ENCODE assay signal across 27 cellular contexts in the genomic region with DNA sequence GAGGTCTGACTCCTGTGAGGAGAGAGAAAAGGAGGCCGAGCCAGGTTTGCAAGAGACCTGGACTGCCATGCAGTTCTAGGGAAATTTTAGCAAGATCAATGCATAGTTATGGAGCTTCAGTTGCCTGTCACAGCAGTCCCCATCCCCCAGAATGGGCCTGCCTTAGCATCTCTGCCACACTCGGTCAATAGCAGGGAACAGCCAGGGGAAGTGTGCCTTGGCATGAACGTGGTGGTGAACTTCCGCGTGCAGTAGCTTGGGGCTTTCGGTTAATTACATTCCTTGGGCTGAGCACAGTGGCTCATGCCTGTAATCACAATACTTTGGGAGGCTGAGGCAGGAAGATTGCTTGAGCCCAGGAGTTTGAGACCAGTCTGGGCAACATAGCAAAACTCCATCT.
"Had no signal": no experiment of that assay in that cellular context is flagged by ENCODE, and none has a peak within 500 bp of the region (broad histone marks: within the 10 kb centered on the region; RNA-seq: fewer than 3 reads in every experiment).

No MANE protein-coding gene starts in this region.

- H3K27ac Mint-ChIP-seq: effector memory CD8-positive, alpha-beta T cell; immature natural killer cell; natural killer cell; stimulated activated effector memory CD8-positive, alpha-beta T cell treated with anti-CD3 and anti-CD28 coated beads, Interleukin-12 subunit alpha, Interleukin-12 subunit beta, amount 100 ng/mL, for 72 hours had no signal

- H3K9me3 ChIP-seq: esophagus squamous epithelium, heart right ventricle, lower lobe of right lung, neutrophil, pancreas, right lobe of liver, thoracic aorta, tibial nerve, upper lobe of left lung had no signal

- H3K4me1 Mint-ChIP-seq: immature natural killer cell; stimulated activated effector memory CD8-positive, alpha-beta T cell treated with anti-CD3 and anti-CD28 coated beads, Interleukin-12 subunit alpha, Interleukin-12 subunit beta, amount 100 ng/mL, for 72 hours had no signal

- H3K4me3 Mint-ChIP-seq: effector memory CD8-positive, alpha-beta T cell; immature natural killer cell; natural killer cell; stimulated activated effector memory CD8-positive, alpha-beta T cell treated with anti-CD3 and anti-CD28 coated beads, Interleukin-12 subunit alpha, Interleukin-12 subunit beta, amount 100 ng/mL, for 72 hours; stimulated activated naive CD8-positive, alpha-beta T cell treated with anti-CD3 and anti-CD28 coated beads, Interleukin-15, Interleukin-2, amounts not matched to agents 100 ng/mL and 50 ng/mL, for 24 hours had no signal

- H3K27me3 ChIP-seq: heart right ventricle, neutrophil, pancreas, right lobe of liver, tibial nerve, upper lobe of left lung had no signal

- FAIRE-seq: endometrium, pancreas, urothelium cell line had no signal

- DNase-seq: effector memory CD8-positive, alpha-beta T cell; erythroblast; esophagus squamous epithelium; foreskin melanocyte; glutamatergic neuron; heart right ventricle; hippocampal formation; immature natural killer cell; islet precursor cell; kidney glomerular epithelial cell; left ventricle myocardium superior; lower lobe of right lung; natural killer cell; pancreas; right lobe of liver; stimulated activated CD4-positive, alpha-beta T cell treated with anti-CD3 and anti-CD28 coated beads, Interleukin-2, amount 100 ng/mL, for 24 hours; stimulated activated CD4-positive, alpha-beta T cell treated with anti-CD3 and anti-CD28 coated beads, Interleukin-4, amount 100 ng/mL, for 24 hours; upper lobe of left lung had no signal

- H3K4me1 ChIP-seq: lower lobe of right lung, tibial nerve, upper lobe of left lung had no signal

- H3K27ac ChIP-seq: coronary artery, esophagus squamous epithelium, heart right ventricle, lower lobe of right lung, neutrophil, pancreas, right lobe of liver, thoracic aorta, tibial nerve, upper lobe of left lung had no signal

- H3K36me3 ChIP-seq: esophagus squamous epithelium, heart right ventricle, lower lobe of right lung, neutrophil, pancreas, right lobe of liver, thoracic aorta, tibial nerve, upper lobe of left lung had no signal

- H3K4me3 ChIP-seq: coronary artery, esophagus squamous epithelium, heart right ventricle, lower lobe of right lung, pancreas, right lobe of liver, smooth muscle cell, thoracic aorta, tibial nerve, upper lobe of left lung had no signal

- H3K36me3 Mint-ChIP-seq: immature natural killer cell; natural killer cell; stimulated activated effector memory CD8-positive, alpha-beta T cell treated with anti-CD3 and anti-CD28 coated beads, Interleukin-12 subunit alpha, Interleukin-12 subunit beta, amount 100 ng/mL, for 72 hours had no signal

- H3K4me2 ChIP-seq: smooth muscle cell had no signal

- ATAC-seq: effector memory CD8-positive, alpha-beta T cell; heart right ventricle; left ventricle myocardium superior; lower lobe of right lung; natural killer cell; pancreas; right lobe of liver; stimulated activated effector memory CD8-positive, alpha-beta T cell treated with anti-CD3 and anti-CD28 coated beads, Interleukin-12 subunit alpha, Interleukin-12 subunit beta, amount 100 ng/mL, for 72 hours had no signal

- H3K9me3 Mint-ChIP-seq: immature natural killer cell; natural killer cell; stimulated activated naive CD8-positive, alpha-beta T cell treated with anti-CD3 and anti-CD28 coated beads, Interleukin-15, Interleukin-2, amounts not matched to agents 100 ng/mL and 50 ng/mL, for 24 hours had no signal

- H3K27me3 Mint-ChIP-seq: effector memory CD8-positive, alpha-beta T cell; stimulated activated naive CD8-positive, alpha-beta T cell treated with anti-CD3 and anti-CD28 coated beads, Interleukin-15, Interleukin-2, amounts not matched to agents 100 ng/mL and 50 ng/mL, for 24 hours had no signal
